ENCODE assay signal across 10 cellular contexts in genomic region chr11:9739108-9739507, GRCh38.
DNase-seq lines count a peak whose midpoint lies in the region; ATAC-seq, FAIRE-seq and TF ChIP-seq lines count a peak whose summit lies in the region.
"Had no signal": no experiment of that assay in that cellular context is flagged by ENCODE, and none has a peak within 500 bp of the region (broad histone marks: within the 10 kb centered on the region; RNA-seq: fewer than 3 reads in every experiment).

No MANE protein-coding gene starts in this region.

- H3K36me3 ChIP-seq in GM12878 (ENCODE audit: control insufficient read depth in 2 of 2, insufficient read depth in 2 of 2, low read length in 1 of 2) = peaks cover 3 to 23% of the 10 kb centered on the region in 2 experiments; a peak in 3 of 4 replicates

- CTCF ChIA-PET in GM12878 (lab: Yijun Ruan, JAX) = interaction anchor here (1.5 to 3.1 kb wide), 2 partner anchors 9 to 19 kb away, joined by 3 to 20 read pairs; no protein-coding TSS in a partner anchor

- peak overlapping the region; percentile 35 for H3K4me2 ChIP-seq in GM12878 (ENCODE audit: control insufficient read depth, insufficient read depth)

- in situ Hi-C loops in GM12878 (cut with MboI) = no loop called here

- no peak for TF ChIP-seq RAD21 in GM12878 (IDR thresholded peaks at IDR 0.05; ENCODE audit: insufficient read depth, low read depth, low read length)

- peak in 1 of 2 experiments; percentile 25; a peak in 1 of 4 replicates for TF ChIP-seq EP300 in GM12878 (IDR thresholded peaks at IDR 0.05; ENCODE audit: borderline replicate concordance in 1 of 2, control insufficient read depth in 1 of 2, low read depth in 2 of 2, low read length in 2 of 2)

- POLR2A ChIA-PET in GM12878 (lab: Charles Lee) = interaction anchor here (1.4 kb wide), 1 partner anchor 13 kb away, joined by 4 read pairs; no protein-coding TSS in a partner anchor

- peaks cover 2% of the 10 kb centered on the region for H3K79me2 ChIP-seq in GM12878 (ENCODE audit: control insufficient read depth, insufficient read depth, low read length)

- DNase-seq in Ammon's horn (ENCODE audit: low spot score) = peak; percentile 51
- DNase-seq in GM12878 (ENCODE audit: low read depth, low spot score) = no peak
- DNase-seq in H4 (ENCODE audit: low spot score) = no peak
- no peak for DNase-seq in activated CD8-positive, alpha-beta memory T cell treated with anti-CD3 and anti-CD28 coated beads, Interleukin-2, amount 50 U/mL, for 48 hours
- DNase-seq: pancreas had no signal

- TF ChIP-seq CTCF in GM12878 (IDR thresholded peaks at IDR 0.05 in 2 of 3, conservative IDR thresholded peaks at IDR 0.05 in 1 of 3; ENCODE audit: control insufficient read depth in 2 of 3, extremely low read depth in 1 of 3, insufficient read depth in 1 of 3, low read depth in 3 of 3, low read length in 3 of 3) = no peak

- FAIRE-seq in GM12878 (lab: Jason Lieb, UNC) = peak; percentile 66
- FAIRE-seq: pancreas had no signal

- no peaks in the 10 kb centered on the region for H3K27me3 ChIP-seq in GM12878 (replicated peaks in 1 of 2; ENCODE audit: control insufficient read depth in 2 of 2, insufficient read depth in 2 of 2, low read length in 1 of 2)
- H3K27me3 ChIP-seq: pancreas had no signal

- H3K4me3 ChIP-seq in GM12878 = no peak overlapping the region
- H3K4me3 ChIP-seq: pancreas had no signal

- peaks cover 9% of the 10 kb centered on the region; the same call in 2 of the 3 replicates for H3K9me3 ChIP-seq in GM12878 (replicated peaks; ENCODE audit: control insufficient read depth, insufficient read depth, low read length)
- H3K9me3 ChIP-seq: pancreas had no signal

- SMC1A ChIA-PET in GM12878 (lab: Charles Lee; ENCODE audit: uncharacterized antibody, unreplicated experiment) = interaction anchor here (1.0 to 5.8 kb wide), 5 partner anchors 8 to 279 kb away, joined by 3 to 39 read pairs (median 4); no protein-coding TSS in a partner anchor

- H2AFZ ChIP-seq in GM12878 (ENCODE audit: control insufficient read depth, low read depth, low read length) = no peak overlapping the region

- 5% methylated on average over 1 of the region's 1 CpG for WGBS in GM12878 (ENCODE audit: insufficient coverage, insufficient replicate concordance, low lambda C conversion rate, missing lambda C conversion rate)

- intact Hi-C loops in GM12878 (cut with micrococcal nuclease; ENCODE audit: unreplicated experiment) = no loop called here

- peaks cover 44% of the 10 kb centered on the region for H3K4me1 ChIP-seq in GM12878 (ENCODE audit: control insufficient read depth, insufficient read depth, low read length)

- H3K27ac ChIP-seq in GM12878 (ENCODE audit: control insufficient read depth, insufficient read depth) = peak overlapping the region; percentile 11; the same call in 1 of the 2 replicates

- H4K20me1 ChIP-seq in GM12878 (ENCODE audit: control insufficient read depth, insufficient read depth) = no peaks in the 10 kb centered on the region

- RAD21 ChIA-PET in GM12878 (lab: Charles Lee; ENCODE audit: unreplicated experiment) = interaction anchor here (1.4 to 1.5 kb wide), 3 partner anchors 58 to 137 kb away, joined by 3 to 4 read pairs (median 4); no protein-coding TSS in a partner anchor

- TF ChIP-seq POLR2A in GM12878 (IDR thresholded peaks at IDR 0.05; ENCODE audit: low read depth, low read length) = no peak

- BruUV-seq in GM12878 (replicated peaks; lab: Mats Ljungman, UMichigan) = no TSS peak

- peak; percentile 67 for ATAC-seq in GM18909 (IDR thresholded peaks at IDR 0.05; ENCODE audit: poor library complexity, unreplicated experiment)
- ATAC-seq in HG03159 (IDR thresholded peaks at IDR 0.05; ENCODE audit: unreplicated experiment) = peak; percentile 64
- peak; percentile 80 for ATAC-seq in GM12878
- no peak for ATAC-seq in GM18870 (IDR thresholded peaks at IDR 0.05; ENCODE audit: unreplicated experiment)
- ATAC-seq in GM18519 (IDR thresholded peaks at IDR 0.05; ENCODE audit: low FRiP score, unreplicated experiment) = no peak
- ATAC-seq: HCT116 had no signal

- H3K9ac ChIP-seq in GM12878 (ENCODE audit: control insufficient read depth, insufficient read depth, low read length) = no peak overlapping the region

TF ChIP-seq in GM12878, 131 proteins besides CTCF, POLR2A, EP300 and RAD21:
- TF ChIP-seq BHLHE40 (IDR thresholded peaks at IDR 0.05; ENCODE audit: borderline replicate concordance in 1 of 2, low read depth in 2 of 2, low read length in 1 of 2) (peak in 1 of 2 experiments; percentile 20; a peak in 1 of 4 replicates), ETV6 (conservative IDR thresholded peaks at IDR 0.05 in 1 of 2, IDR thresholded peaks at IDR 0.05 in 1 of 2; ENCODE audit: borderline replicate concordance in 1 of 2, low read depth in 1 of 2) (no peak), SKIL (IDR thresholded peaks at IDR 0.05; ENCODE audit: low read depth, poor library complexity, severe bottlenecking) (peak; percentile 22), RUNX3 (IDR thresholded peaks at IDR 0.05; ENCODE audit: low read length) (peak; percentile 56), SPI1 (IDR thresholded peaks at IDR 0.05; ENCODE audit: borderline replicate concordance, insufficient read depth, low read depth, low read length) (peak; percentile 80)
TF ChIP-seq in GM12878: peak in this region for 4.

Comparison
In these comparisons a context has a peak if more than half of its experiments do, and no peak if none do; other contexts are left out.
1. ATAC-seq: peak in GM18909 (single experiment), HG03159 (single experiment) and GM12878 (single experiment); none in GM18870 (single experiment) and GM18519 (single experiment).